In the genomic region with DNA sequence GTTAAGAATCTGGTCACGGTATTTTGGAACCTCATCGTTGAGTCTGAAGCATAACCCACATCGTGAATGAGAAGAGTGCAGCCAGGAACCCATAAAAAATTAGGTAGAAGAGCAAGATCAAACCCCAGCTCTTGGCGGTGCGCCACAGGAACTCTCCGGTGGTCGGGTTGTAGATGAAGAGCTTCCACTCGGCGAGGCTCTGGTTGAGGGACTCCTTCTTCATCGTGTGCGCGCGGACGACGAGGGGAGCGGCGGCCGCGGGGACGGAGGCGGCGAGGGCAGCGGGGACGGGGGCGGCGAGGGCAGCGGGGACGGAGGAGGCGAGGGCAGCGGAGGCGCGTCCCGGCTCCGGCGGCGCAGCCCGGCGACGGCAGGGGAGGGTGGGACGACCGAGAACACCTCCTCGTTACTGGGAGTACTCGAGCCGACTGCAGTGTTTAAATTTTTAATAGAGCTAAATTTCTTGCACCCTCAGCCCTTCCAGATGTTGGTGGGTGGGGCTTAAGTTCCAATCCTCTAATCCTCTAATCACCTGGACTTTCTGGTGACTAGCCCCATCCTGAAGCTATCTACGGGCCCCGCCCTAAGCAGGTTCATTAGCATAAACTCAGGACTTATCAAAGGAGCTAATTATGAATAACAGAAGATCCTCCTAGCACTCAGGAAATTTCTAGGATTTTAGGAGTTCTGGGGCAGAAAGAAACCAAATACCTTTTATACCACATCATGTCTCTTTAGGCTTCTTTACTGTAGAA, we compare ENCODE assay signal across 8 cellular contexts. TPM values are rescaled to one million over a fixed set of nuclear protein-coding genes. Genes with fewer than 3 reads are reported as not detected.
DNase-seq lines count a peak whose midpoint lies in the region; ATAC-seq and TF ChIP-seq lines count a peak whose summit lies in the region.

No MANE protein-coding gene starts in this region.

- peaks cover 39% of the 10 kb centered on the region for H3K27me3 Mint-ChIP-seq in activated CD4-positive, alpha-beta T cell treated with anti-CD3 and anti-CD28 coated beads, Interleukin-2, amount 10 ng/mL, durations not matched to agents 24 days and 14 days

- peaks cover 5% of the 10 kb centered on the region for H3K9me3 Mint-ChIP-seq in activated CD4-positive, alpha-beta T cell treated with anti-CD3 and anti-CD28 coated beads, Interleukin-2, amount 10 ng/mL, durations not matched to agents 24 days and 14 days

- peaks cover 4% of the 10 kb centered on the region for H3K4me1 Mint-ChIP-seq in activated CD4-positive, alpha-beta T cell treated with anti-CD3 and anti-CD28 coated beads, Interleukin-2, amount 10 ng/mL, durations not matched to agents 24 days and 14 days

- DNase-seq in DMS53 (lab: John Stamatoyannopoulos, UW) (peak; percentile 50), DMS53 treated with DMSO at 0.1 percent for 48 hours (lab: John Stamatoyannopoulos, UW; ENCODE audit: unreplicated experiment) (no peak), erythroblast (lab: John Stamatoyannopoulos, UW) (peak; percentile 6 to 13), omental fat pad (ENCODE audit: low spot score) (no peak), DMS153 (lab: John Stamatoyannopoulos, UW) (no peak)
- peak; percentile 71 for DNase-seq in activated CD4-positive, alpha-beta T cell treated with anti-CD3 and anti-CD28 coated beads, Interleukin-2, amount 10 ng/mL, durations not matched to agents 24 days and 14 days
- DNase-seq in effector CD4-positive, alpha-beta T cell, result no peak

- H3K36me3 Mint-ChIP-seq in activated CD4-positive, alpha-beta T cell treated with anti-CD3 and anti-CD28 coated beads, Interleukin-2, amount 10 ng/mL, durations not matched to agents 24 days and 14 days (ENCODE audit: low read depth), result no peaks in the 10 kb centered on the region

- ATAC-seq in omental fat pad (ENCODE audit: low FRiP score) (peak; percentile 57), GM19395 (IDR thresholded peaks at IDR 0.05; ENCODE audit: unreplicated experiment) (no peak)

- H3K4me3 Mint-ChIP-seq in activated CD4-positive, alpha-beta T cell treated with anti-CD3 and anti-CD28 coated beads, Interleukin-2, amount 10 ng/mL, durations not matched to agents 24 days and 14 days, result peak overlapping the region; percentile 81

- no peak overlapping the region for H3K27ac Mint-ChIP-seq in activated CD4-positive, alpha-beta T cell treated with anti-CD3 and anti-CD28 coated beads, Interleukin-2, amount 10 ng/mL, durations not matched to agents 24 days and 14 days

- no peak for TF ChIP-seq POLR2A in erythroblast (IDR thresholded peaks at IDR 0.05; ENCODE audit: low read length)

- intact Hi-C loops in activated CD4-positive, alpha-beta T cell treated with anti-CD3 and anti-CD28 coated beads, Interleukin-2, amount 10 ng/mL, durations not matched to agents 24 days and 14 days (cut with micrococcal nuclease), result no loop called here

- TF ChIP-seq CTCF in omental fat pad (IDR thresholded peaks at IDR 0.05), result no peak

RNA-seq across cellular contexts. Expression of gene PAPOLG, which starts 20.4 kb away (rescaled TPM):
- 18.1 and 21.6 TPM in 2 replicates for total RNA-seq in activated CD4-positive, alpha-beta T cell treated with anti-CD3 and anti-CD28 coated beads, Interleukin-2, amount 10 ng/mL, durations not matched to agents 24 days and 14 days
- total RNA-seq in omental fat pad, result 10 to 100 TPM; 12.3 to 19.2 (median 14.9) TPM

Comparison
In these comparisons a context has a peak if more than half of its experiments do, and no peak if none do; other contexts are left out.
1. DNase-seq: peak in DMS53 (single experiment), activated CD4-positive, alpha-beta T cell treated with anti-CD3 and anti-CD28 coated beads, Interleukin-2, amount 10 ng/mL, durations not matched to agents 24 days and 14 days (single experiment) and erythroblast (2 of 2); none in DMS53 treated with DMSO at 0.1 percent for 48 hours (single experiment), omental fat pad (single experiment), DMS153 (single experiment) and effector CD4-positive, alpha-beta T cell (single experiment).